In the genomic region with DNA sequence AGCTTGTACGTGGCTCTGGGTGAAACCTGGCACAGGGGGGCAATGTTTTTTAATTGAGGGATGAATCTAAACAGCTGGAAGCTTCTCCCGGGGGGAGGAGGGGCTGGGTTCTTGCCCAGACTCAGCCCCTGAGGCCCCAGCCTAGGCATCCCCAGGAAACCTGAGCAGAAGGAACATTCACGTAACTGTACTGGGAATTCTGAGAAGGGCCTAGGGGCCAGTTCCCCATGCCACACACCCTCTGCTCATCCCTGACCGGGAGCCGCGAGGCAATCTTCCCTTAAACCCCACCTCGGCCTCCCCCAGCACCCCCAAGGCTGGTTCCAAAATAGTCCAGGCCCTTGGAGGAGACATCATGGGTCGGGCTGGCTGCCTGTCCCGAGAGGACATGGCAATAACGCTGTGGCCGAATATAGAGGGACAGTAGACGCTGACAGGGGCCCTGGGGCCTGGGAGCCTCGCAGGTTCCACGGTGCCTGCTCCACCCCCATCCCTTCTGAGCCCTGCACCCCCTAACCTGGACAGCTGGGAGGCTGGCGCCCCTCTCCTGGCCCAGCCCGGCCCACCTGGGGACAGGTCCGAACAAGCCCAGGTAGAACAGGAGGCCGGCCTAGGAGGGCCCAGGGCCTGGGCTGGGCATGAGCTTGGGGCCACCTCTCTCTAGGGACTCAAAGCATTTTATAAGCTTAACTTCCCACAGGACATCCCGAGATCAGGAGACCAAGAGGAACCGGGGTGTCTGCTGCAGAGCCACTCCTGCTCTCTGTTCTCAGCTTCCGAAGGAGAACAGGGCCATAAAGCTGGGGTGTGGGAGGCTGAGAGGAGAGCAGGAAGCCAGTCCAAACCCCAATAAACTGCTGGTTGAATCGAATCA, we compare ENCODE assay signal across 9 cellular contexts.
DNase-seq lines count a peak whose midpoint lies in the region; ATAC-seq and TF ChIP-seq lines count a peak whose summit lies in the region.
"Had no signal": no experiment of that assay in that cellular context is flagged by ENCODE, and none has a peak within 500 bp of the region (broad histone marks: within the 10 kb centered on the region; RNA-seq: fewer than 3 reads in every experiment).

No MANE protein-coding gene starts in this region.

- H3K27me3 Mint-ChIP-seq in activated CD8-positive, alpha-beta memory T cell treated with anti-CD3 and anti-CD28 coated beads, Interleukin-2, amount 10 ng/mL, durations not matched to agents 7 days and 5 days = peaks cover 6% of the 10 kb centered on the region

- H3K27ac ChIP-seq in GM23248 (peak overlapping the region; percentile 98), hepatocyte (peak overlapping the region; percentile 89), skin epidermis (peak overlapping the region in 20 of 21 experiments; percentile 64 to 93 (median 82))

- no peak for TF ChIP-seq CTCF in hepatocyte (IDR thresholded peaks at IDR 0.05; ENCODE audit: poor library complexity)

- H3K36me3 ChIP-seq in GM23248 (ENCODE audit: low read depth) (no peaks in the 10 kb centered on the region), hepatocyte (replicated peaks; ENCODE audit: insufficient read depth, low read depth) (no peaks in the 10 kb centered on the region)

- H3K4me2 ChIP-seq in GM23248 (ENCODE audit: unreplicated experiment) (peak overlapping the region; percentile 43), hepatocyte (peak overlapping the region; percentile 57)

- in situ Hi-C loops in GM23248 (cut with MboI) = loop anchor here (10.0 to 25.0 kb wide), 2 partner anchors 165 to 437 kb away; a partner anchor contains a TSS

- H3K27me3 ChIP-seq in GM23248 (replicated peaks; ENCODE audit: insufficient read depth) = no peaks in the 10 kb centered on the region
- no peaks in the 10 kb centered on the region for H3K27me3 ChIP-seq in hepatocyte

- DNase-seq in GM23248 (no peak), hepatocyte (ENCODE audit: low spot score) (peak; percentile 32), HPDE6-E6E7 (ENCODE audit: extremely low spot score) (no peak), NAMALWA (ENCODE audit: low spot score) (no peak), NCI-H345 treated with DMSO at 0.1 percent for 48 hours (lab: John Stamatoyannopoulos, UW; ENCODE audit: unreplicated experiment) (no peak), GM03348 (ENCODE audit: low spot score) (no peak)
- DNase-seq in activated CD8-positive, alpha-beta memory T cell treated with anti-CD3 and anti-CD28 coated beads, Interleukin-2, amount 10 ng/mL, durations not matched to agents 7 days and 5 days = peak; percentile 39

- peaks cover 8% of the 10 kb centered on the region; the same call in 1 of the 2 replicates for H3F3A ChIP-seq in GM23248 (ENCODE audit: insufficient read depth)

- 79 to 80% methylated on average over 22 of the region's 22 CpGs for WGBS in GM23248 (ENCODE audit: low coverage in 1 of 2, low lambda C conversion rate in 2 of 2, missing lambda C conversion rate in 2 of 2), 2 experiments
- WGBS in hepatocyte (ENCODE audit: low lambda C conversion rate, missing lambda C conversion rate) = 82% methylated on average over 18 of the region's 22 CpGs

- H3K9me2 ChIP-seq in GM23248 (ENCODE audit: insufficient read depth) = no peaks in the 10 kb centered on the region
- H3K9me2 ChIP-seq in hepatocyte (replicated peaks; ENCODE audit: insufficient read depth) = no peaks in the 10 kb centered on the region

- H3K4me1 ChIP-seq in GM23248 (ENCODE audit: insufficient read depth) = peaks cover 29% of the 10 kb centered on the region
- H3K4me1 ChIP-seq in hepatocyte (ENCODE audit: insufficient read depth) = peaks cover 42% of the 10 kb centered on the region

- CTCF ChIA-PET in activated CD8-positive, alpha-beta memory T cell treated with anti-CD3 and anti-CD28 coated beads, Interleukin-2, amount 10 ng/mL, durations not matched to agents 7 days and 5 days (lab: Charles Lee) = interaction anchor here (0.7 to 15.2 kb wide), 15 partner anchors 7 to 167 kb away, joined by 3 to 319 read pairs (median 4); a partner anchor contains a TSS

- H3K9me3 ChIP-seq in GM23248 (ENCODE audit: low read depth) (no peaks in the 10 kb centered on the region), hepatocyte (ENCODE audit: low read depth) (no peaks in the 10 kb centered on the region)

- no peak overlapping the region for H3K4me3 ChIP-seq in GM23248
- no peak overlapping the region for H3K4me3 ChIP-seq in hepatocyte
- no peak overlapping the region for H3K4me3 ChIP-seq in skin epidermis

- H3K27ac Mint-ChIP-seq in activated CD8-positive, alpha-beta memory T cell treated with anti-CD3 and anti-CD28 coated beads, Interleukin-2, amount 10 ng/mL, durations not matched to agents 7 days and 5 days = no peak overlapping the region
- H3K27ac Mint-ChIP-seq: stimulated activated naive B cell treated with anti-CD40 and anti-IgM and Interleukin-4, amounts not matched to agents 10 μg/mL and 1 μg/mL and 100 μg/mL, for 72 hours had no signal

- H3K9ac ChIP-seq in GM23248 = peak overlapping the region; percentile 79

- no peaks in the 10 kb centered on the region for H3K79me2 ChIP-seq in GM23248 (ENCODE audit: insufficient read depth)
- no peaks in the 10 kb centered on the region for H3K79me2 ChIP-seq in hepatocyte

- no peaks in the 10 kb centered on the region for H3K9me3 Mint-ChIP-seq in activated CD8-positive, alpha-beta memory T cell treated with anti-CD3 and anti-CD28 coated beads, Interleukin-2, amount 10 ng/mL, durations not matched to agents 7 days and 5 days (ENCODE audit: low read depth)
- H3K9me3 Mint-ChIP-seq: stimulated activated naive B cell treated with anti-CD40 and anti-IgM and Interleukin-4, amounts not matched to agents 10 μg/mL and 1 μg/mL and 100 μg/mL, for 72 hours had no signal

- no peak overlapping the region for H3K4me3 Mint-ChIP-seq in activated CD8-positive, alpha-beta memory T cell treated with anti-CD3 and anti-CD28 coated beads, Interleukin-2, amount 10 ng/mL, durations not matched to agents 7 days and 5 days

- H3K36me3 Mint-ChIP-seq in activated CD8-positive, alpha-beta memory T cell treated with anti-CD3 and anti-CD28 coated beads, Interleukin-2, amount 10 ng/mL, durations not matched to agents 7 days and 5 days = no peaks in the 10 kb centered on the region
- H3K36me3 Mint-ChIP-seq: stimulated activated naive B cell treated with anti-CD40 and anti-IgM and Interleukin-4, amounts not matched to agents 10 μg/mL and 1 μg/mL and 100 μg/mL, for 72 hours had no signal

- no peak for ATAC-seq in activated CD8-positive, alpha-beta memory T cell treated with anti-CD3 and anti-CD28 coated beads, Interleukin-2, amount 10 ng/mL, durations not matched to agents 7 days and 5 days

- peak overlapping the region; percentile 71 for H2AFZ ChIP-seq in GM23248
- H2AFZ ChIP-seq in hepatocyte = no peak overlapping the region

- H4K20me1 ChIP-seq in GM23248 (ENCODE audit: insufficient read depth) (no peaks in the 10 kb centered on the region), hepatocyte (ENCODE audit: insufficient read depth, poor library complexity, severe bottlenecking) (no peaks in the 10 kb centered on the region)

- peaks cover 22% of the 10 kb centered on the region for H3K4me1 Mint-ChIP-seq in activated CD8-positive, alpha-beta memory T cell treated with anti-CD3 and anti-CD28 coated beads, Interleukin-2, amount 10 ng/mL, durations not matched to agents 7 days and 5 days

Comparison
In these comparisons a context has a peak if more than half of its experiments do, and no peak if none do; other contexts are left out.
1. DNase-seq: peak in activated CD8-positive, alpha-beta memory T cell treated with anti-CD3 and anti-CD28 coated beads, Interleukin-2, amount 10 ng/mL, durations not matched to agents 7 days and 5 days (single experiment) and hepatocyte (single experiment); none in GM23248 (single experiment), HPDE6-E6E7 (single experiment), NAMALWA (single experiment), NCI-H345 treated with DMSO at 0.1 percent for 48 hours (single experiment) and GM03348 (single experiment).
2. Peak in every context shown above with its lines, with median percentiles within 50 percentile points of each other: H3K27ac ChIP-seq.